Comparison of ENCODE assay signal across 9 cellular contexts in genomic region chr10:29646238-29646902, GRCh38. TPM values are rescaled to one million over a fixed set of nuclear protein-coding genes. Genes with fewer than 3 reads are reported as not detected.
A peak's percentile ranks its signal among the peaks of the same experiment; 100 is the strongest.
DNase-seq lines count a peak whose midpoint lies in the region; ATAC-seq and TF ChIP-seq lines count a peak whose summit lies in the region.
"Had no signal": no experiment of that assay in that cellular context is flagged by ENCODE, and none has a peak within 500 bp of the region (broad histone marks: within the 10 kb centered on the region; RNA-seq: fewer than 3 reads in every experiment).

No MANE protein-coding gene starts in this region.

- H3K27ac Mint-ChIP-seq in activated T-cell treated with anti-CD3 and anti-CD28 coated beads, Interleukin-2, amount 50 U/mL, for 24 hours: peak overlapping the region; percentile 82
- H3K27ac Mint-ChIP-seq: activated B cell treated with CpG ODN at 0.5 μM for 24 hours had no signal

- 49 to 67% (median 66%) methylated on average over 8 of the region's 8 CpGs for WGBS in stomach, 5 donors

- H3K4me1 Mint-ChIP-seq in activated T-cell treated with anti-CD3 and anti-CD28 coated beads, Interleukin-2, amount 50 U/mL, for 24 hours (ENCODE audit: low read depth): peaks cover 52% of the 10 kb centered on the region

- H3K36me3 ChIP-seq in stomach: no peaks in the 10 kb centered on the region

- peak; percentile 84 for ATAC-seq in foreskin keratinocyte
- ATAC-seq in GM18511 (IDR thresholded peaks at IDR 0.05; ENCODE audit: unreplicated experiment): no peak

- H3K27ac ChIP-seq in foreskin keratinocyte (no peak overlapping the region), stomach (peak overlapping the region in 4 of 5 donors; percentile 59 to 90 (median 70))

- intact Hi-C loops in stomach (cut with DNase I; ENCODE audit: low total_unique reads): no loop called here

- no peaks in the 10 kb centered on the region for H3K36me3 Mint-ChIP-seq in activated T-cell treated with anti-CD3 and anti-CD28 coated beads, Interleukin-2, amount 50 U/mL, for 24 hours (ENCODE audit: low read depth)

- peak overlapping the region; percentile 16 for H3K4me3 Mint-ChIP-seq in activated T-cell treated with anti-CD3 and anti-CD28 coated beads, Interleukin-2, amount 50 U/mL, for 24 hours
- H3K4me3 Mint-ChIP-seq: activated B cell treated with CpG ODN at 0.5 μM for 24 hours had no signal

- TF ChIP-seq POLR2A in stomach (IDR thresholded peaks at IDR 0.05): no peak

- peak; percentile 45 for DNase-seq in activated T-cell treated with anti-CD3 and anti-CD28 coated beads, Interleukin-2, amount 50 U/mL, for 24 hours
- DNase-seq in activated T-cell treated with anti-CD3 and anti-CD28 coated beads for 4 hours: no peak
- peak; percentile 70 for DNase-seq in T1000 (lab: John Stamatoyannopoulos, UW)
- DNase-seq in foreskin keratinocyte: peak; percentile 68 to 81
- DNase-seq in stomach: no peak
- no peak for DNase-seq in activated effector memory CD4-positive, alpha-beta T cell treated with anti-CD3 and anti-CD28 coated beads, Interleukin-2, amount 50 U/mL, for 16 hours
- no peak for DNase-seq in stimulated activated CD8-positive, alpha-beta memory T cell treated with anti-CD3 and anti-CD28 coated beads, Interleukin-4, amount 100 ng/mL, for 48 hours
- DNase-seq: activated B cell treated with CpG ODN at 0.5 μM for 24 hours had no signal

- no peak for TF ChIP-seq EP300 in stomach (IDR thresholded peaks at IDR 0.05)

- H3K27me3 ChIP-seq in foreskin keratinocyte: no peaks in the 10 kb centered on the region
- H3K27me3 ChIP-seq in stomach: no peaks in the 10 kb centered on the region

- H3K4me3 ChIP-seq in stomach: peak overlapping the region in 1 of 4 donors; percentile 5

- H3K9me3 Mint-ChIP-seq in activated T-cell treated with anti-CD3 and anti-CD28 coated beads, Interleukin-2, amount 50 U/mL, for 24 hours: no peaks in the 10 kb centered on the region
- H3K9me3 Mint-ChIP-seq: activated B cell treated with CpG ODN at 0.5 μM for 24 hours had no signal

- no peaks in the 10 kb centered on the region for H3K9me3 ChIP-seq in stomach

- H3K4me1 ChIP-seq in foreskin keratinocyte (peaks cover 20% of the 10 kb centered on the region), stomach (peaks cover 27 to 80% (median 53%) of the 10 kb centered on the region in 4 donors)

- TF ChIP-seq CTCF in foreskin keratinocyte (conservative IDR thresholded peaks at IDR 0.05) (no peak), stomach (IDR thresholded peaks at IDR 0.05) (no peak)

- no peaks in the 10 kb centered on the region for H3K27me3 Mint-ChIP-seq in activated T-cell treated with anti-CD3 and anti-CD28 coated beads, Interleukin-2, amount 50 U/mL, for 24 hours

RNA-seq across cellular contexts. Expression of gene SVIL, which starts 11.6 kb away (rescaled TPM):
- total RNA-seq in foreskin keratinocyte (26.9 and 27.1 TPM in 2 replicates), stomach (100 to 1,000 TPM in 4 of 5 donors, 10 to 100 TPM in 1; 95.9 to 400 (median 131) TPM)
- polyA plus RNA-seq in foreskin keratinocyte (4.8 and 4.9 TPM in 2 replicates), stomach (10 to 100 TPM in 1 of 3 donors, 1 to 10 TPM in 2; 6.8 to 32.4 (median 7.5) TPM)

Comparison
In these comparisons a context has a peak if more than half of its experiments do, and no peak if none do; other contexts are left out.
1. DNase-seq: peak in activated T-cell treated with anti-CD3 and anti-CD28 coated beads, Interleukin-2, amount 50 U/mL, for 24 hours (single experiment), T1000 (single experiment) and foreskin keratinocyte (2 of 2); none in activated T-cell treated with anti-CD3 and anti-CD28 coated beads for 4 hours (single experiment), stomach (single experiment), activated effector memory CD4-positive, alpha-beta T cell treated with anti-CD3 and anti-CD28 coated beads, Interleukin-2, amount 50 U/mL, for 16 hours (single experiment) and stimulated activated CD8-positive, alpha-beta memory T cell treated with anti-CD3 and anti-CD28 coated beads, Interleukin-4, amount 100 ng/mL, for 48 hours (single experiment).